In the genomic region with DNA sequence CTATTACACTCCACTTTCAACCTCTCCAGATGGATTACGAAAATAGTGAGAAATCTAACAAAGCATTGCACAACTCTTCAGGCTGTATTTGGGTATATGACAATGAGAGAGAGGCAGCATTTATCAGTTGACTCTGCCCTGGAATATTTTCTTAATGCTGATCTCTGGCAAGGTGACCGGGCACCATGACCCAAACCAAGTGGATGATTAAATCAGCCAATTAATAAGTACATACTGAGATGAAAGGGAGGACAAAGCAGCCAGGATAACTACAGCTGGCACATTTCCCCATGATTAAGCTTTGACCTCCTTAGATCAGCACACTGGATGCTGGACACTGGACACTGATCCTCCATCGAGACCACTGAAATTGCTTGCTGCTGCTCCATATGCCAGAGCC, we compare ENCODE assay signal across 30 cellular contexts.
"Had no signal": no experiment of that assay in that cellular context is flagged by ENCODE, and none has a peak within 500 bp of the region (broad histone marks: within the 10 kb centered on the region; RNA-seq: fewer than 3 reads in every experiment).

No MANE protein-coding gene starts in this region.

- H3K27ac Mint-ChIP-seq: immature natural killer cell; mesothelial cell of epicardium; naive B cell; natural killer cell; nephron progenitor cell; neural progenitor cell; stimulated activated naive B cell treated with anti-CD40 and anti-IgM and Interleukin-4, amounts not matched to agents 10 μg/mL and 1 μg/mL and 100 μg/mL, for 72 hours had no signal

- H3K4me3 ChIP-seq: left lung, lung, neural progenitor cell, psoas muscle, right atrium auricular region, skin epidermis, stomach, testis, thyroid gland, transverse colon, upper lobe of left lung, vagina had no signal

- ATAC-seq: left lung; natural killer cell; psoas muscle; sciatic nerve; stimulated activated naive B cell treated with anti-CD40 and anti-IgM and Interleukin-4, amounts not matched to agents 10 μg/mL and 1 μg/mL and 100 μg/mL, for 72 hours; stimulated activated naive CD8-positive, alpha-beta T cell treated with anti-CD3 and anti-CD28 coated beads, Interleukin-15, Interleukin-2, amounts not matched to agents 100 U/mL and 50 U/mL, for 24 hours had no signal

- H3K4me3 Mint-ChIP-seq: immature natural killer cell; mesothelial cell of epicardium; naive B cell; natural killer cell; nephron progenitor cell; neural progenitor cell; stimulated activated naive B cell treated with anti-CD40 and anti-IgM and Interleukin-4, amounts not matched to agents 10 μg/mL and 1 μg/mL and 100 μg/mL, for 72 hours had no signal

- H3K27me3 ChIP-seq: left lung, neural progenitor cell, neutrophil, right atrium auricular region, stomach, testis, thyroid gland, transverse colon, upper lobe of left lung, vagina had no signal

- H3K9ac ChIP-seq: neural progenitor cell, parathyroid adenoma had no signal

- H3K36me3 Mint-ChIP-seq: immature natural killer cell, mesothelial cell of epicardium, natural killer cell, neural progenitor cell had no signal

- H3K27ac ChIP-seq: left lung, neural progenitor cell, neutrophil, parathyroid adenoma, psoas muscle, right atrium auricular region, skin epidermis, stomach, thyroid gland, transverse colon, upper lobe of left lung, vagina had no signal

- H3K4me1 ChIP-seq: left lung, parathyroid adenoma, psoas muscle, right atrium auricular region, stomach, testis, thyroid gland, transverse colon, upper lobe of left lung, vagina had no signal

- H3K4me2 ChIP-seq: neural progenitor cell had no signal

- H3K9me3 Mint-ChIP-seq: mesothelial cell of epicardium, nephron progenitor cell had no signal

- H3K9me3 ChIP-seq: left lung, neutrophil, psoas muscle, right atrium auricular region, stomach, testis, thyroid gland, transverse colon, upper lobe of left lung, vagina had no signal

- H3K36me3 ChIP-seq: left lung, neural progenitor cell, neutrophil, right atrium auricular region, stomach, thyroid gland, transverse colon, upper lobe of left lung, vagina had no signal

- DNase-seq: hypothalamus; immature natural killer cell; islet precursor cell; left lung; mesendoderm; naive B cell; natural killer cell; nephron progenitor cell; occipital lobe; psoas muscle; stimulated activated CD4-positive, alpha-beta T cell treated with anti-CD3 and anti-CD28 coated beads, Interleukin-12 subunit alpha, Interleukin-12 subunit beta, amount 100 ng/mL, for 4 hours; stimulated activated CD4-positive, alpha-beta T cell treated with anti-CD3 and anti-CD28 coated beads, Interleukin-15, amount 100 ng/mL, for 24 hours; stimulated activated CD4-positive, alpha-beta T cell treated with anti-CD3 and anti-CD28 coated beads, Interleukin-2, amount 100 ng/mL, for 24 hours; stimulated activated CD4-positive, alpha-beta T cell treated with anti-CD3 and anti-CD28 coated beads, Interleukin-4, amount 100 ng/mL, for 1 hour; stimulated activated naive B cell treated with anti-CD40 and anti-IgM and Interleukin-4, amounts not matched to agents 10 μg/mL and 1 μg/mL and 100 μg/mL, for 72 hours; stimulated activated naive CD8-positive, alpha-beta T cell treated with anti-CD3 and anti-CD28 coated beads, Interleukin-15, Interleukin-2, amounts not matched to agents 100 U/mL and 50 U/mL, for 24 hours; stomach; testis; thyroid gland; transverse colon; upper lobe of left lung had no signal

- H2AFZ ChIP-seq: neural progenitor cell, parathyroid adenoma had no signal

- H3K4me1 Mint-ChIP-seq: immature natural killer cell; mesothelial cell of epicardium; naive B cell; natural killer cell; nephron progenitor cell; stimulated activated naive B cell treated with anti-CD40 and anti-IgM and Interleukin-4, amounts not matched to agents 10 μg/mL and 1 μg/mL and 100 μg/mL, for 72 hours had no signal
